25 cellular contexts compared by ENCODE assay signal in genomic region chr6:167566711-167567141, GRCh38.
A peak's percentile ranks its signal among the peaks of the same experiment; 100 is the strongest.
DNase-seq lines count a peak whose midpoint lies in the region; ATAC-seq and TF ChIP-seq lines count a peak whose summit lies in the region.
"Had no signal": no experiment of that assay in that cellular context is flagged by ENCODE, and none has a peak within 500 bp of the region (broad histone marks: within the 10 kb centered on the region; RNA-seq: fewer than 3 reads in every experiment).

No MANE protein-coding gene starts in this region.

- H3K27me3 ChIP-seq in colonic mucosa = no peaks in the 10 kb centered on the region
- H3K27me3 ChIP-seq in neuronal stem cell (ENCODE audit: control insufficient read depth in 3 of 3, insufficient read depth in 3 of 3, low read depth in 1 of 3, low read length in 3 of 3) = no peaks in the 10 kb centered on the region
- H3K27me3 ChIP-seq in upper lobe of right lung = no peaks in the 10 kb centered on the region
- H3K27me3 ChIP-seq in transverse colon = no peaks in the 10 kb centered on the region
- H3K27me3 ChIP-seq: BE2C, brain microvascular endothelial cell had no signal

- TF ChIP-seq EP300 in transverse colon (IDR thresholded peaks at IDR 0.05; ENCODE audit: low read depth) = no peak

- peak overlapping the region; percentile 20 for H3K23ac ChIP-seq in neuronal stem cell (ENCODE audit: low read depth, low read length, poor library complexity)

- peak overlapping the region; percentile 26 for H3K14ac ChIP-seq in neuronal stem cell (ENCODE audit: low read length)

- H3K27ac ChIP-seq in colonic mucosa = no peak overlapping the region
- H3K27ac ChIP-seq in neuronal stem cell (replicated peaks; ENCODE audit: low read length) = no peak overlapping the region
- H3K27ac ChIP-seq in upper lobe of right lung = peak overlapping the region; percentile 36
- no peak overlapping the region for H3K27ac ChIP-seq in transverse colon
- H3K27ac ChIP-seq: brain microvascular endothelial cell, VCaP had no signal

- H3K9me3 ChIP-seq in colonic mucosa (no peaks in the 10 kb centered on the region), neuronal stem cell (replicated peaks in 1 of 2; ENCODE audit: control insufficient read depth in 2 of 2, insufficient read depth in 1 of 2, low read depth in 1 of 2, low read length in 2 of 2) (peaks cover 0 to 4% of the 10 kb centered on the region in 2 donors), upper lobe of right lung (no peaks in the 10 kb centered on the region), transverse colon (no peaks in the 10 kb centered on the region)
- H3K9me3 ChIP-seq: BE2C had no signal

- H3K4ac ChIP-seq in neuronal stem cell (ENCODE audit: low read length) = peak overlapping the region; percentile 84

- H2AFZ ChIP-seq in neuronal stem cell (ENCODE audit: low read length) = no peak overlapping the region

- H3K9ac ChIP-seq in colonic mucosa (ENCODE audit: low read depth in 2 of 2, low read length in 2 of 2) = no peak overlapping the region
- peak overlapping the region; percentile 45 for H3K9ac ChIP-seq in neuronal stem cell (ENCODE audit: low read depth, low read length, poor library complexity)

- no peaks in the 10 kb centered on the region for H3K4me1 ChIP-seq in colonic mucosa
- H3K4me1 ChIP-seq in neuronal stem cell (ENCODE audit: control insufficient read depth in 2 of 2, insufficient read depth in 1 of 2, low read depth in 1 of 2, low read length in 2 of 2) = peaks cover 10 to 13% of the 10 kb centered on the region in 2 donors
- H3K4me1 ChIP-seq in upper lobe of right lung = peaks cover 8% of the 10 kb centered on the region
- H3K4me1 ChIP-seq in transverse colon = no peaks in the 10 kb centered on the region
- H3K4me1 ChIP-seq: BE2C had no signal

- H2BK15ac ChIP-seq in neuronal stem cell (ENCODE audit: low read length) = peak overlapping the region; percentile 78

- peak overlapping the region; percentile 29 for H2BK120ac ChIP-seq in neuronal stem cell (ENCODE audit: low read depth, low read length)

- H3K4me2 ChIP-seq in neuronal stem cell (ENCODE audit: insufficient read depth, low read length, poor library complexity, severe bottlenecking) = no peak overlapping the region

- peak; percentile 41 for ATAC-seq in left ventricle myocardium superior
- peak; percentile 12 for ATAC-seq in upper lobe of right lung
- no peak for ATAC-seq in GM19023 (IDR thresholded peaks at IDR 0.05; ENCODE audit: unreplicated experiment)
- no peak for ATAC-seq in HG02885 (IDR thresholded peaks at IDR 0.05; ENCODE audit: poor library complexity, unreplicated experiment)
- ATAC-seq: PC-3; stimulated activated effector memory CD8-positive, alpha-beta T cell treated with anti-CD3 and anti-CD28 coated beads, Interleukin-12 subunit alpha, Interleukin-12 subunit beta, amount 100 ng/mL, for 72 hours had no signal

- H3K18ac ChIP-seq in neuronal stem cell (ENCODE audit: low read length) = peak overlapping the region; percentile 92

- no peaks in the 10 kb centered on the region for H3K36me3 ChIP-seq in colonic mucosa
- no peaks in the 10 kb centered on the region for H3K36me3 ChIP-seq in neuronal stem cell (replicated peaks in 1 of 2; ENCODE audit: control insufficient read depth in 2 of 2, insufficient read depth in 2 of 2, low read length in 2 of 2)
- no peaks in the 10 kb centered on the region for H3K36me3 ChIP-seq in upper lobe of right lung
- H3K36me3 ChIP-seq in transverse colon = no peaks in the 10 kb centered on the region
- H3K36me3 ChIP-seq: BE2C, brain microvascular endothelial cell had no signal

- no peak overlapping the region for H4K91ac ChIP-seq in neuronal stem cell (ENCODE audit: low read depth, low read length, poor library complexity)

- no peak for TF ChIP-seq POLR2A in transverse colon (IDR thresholded peaks at IDR 0.05)

- no peak overlapping the region for H4K8ac ChIP-seq in neuronal stem cell (ENCODE audit: low read depth, low read length)

- H3K4me3 ChIP-seq in colonic mucosa (no peak overlapping the region), neuronal stem cell (ENCODE audit: low read length in 2 of 2) (no peak overlapping the region), upper lobe of right lung (no peak overlapping the region), transverse colon (no peak overlapping the region)

- no peaks in the 10 kb centered on the region for H3K79me1 ChIP-seq in neuronal stem cell (ENCODE audit: low read depth, low read length)

- peak; percentile 12 for DNase-seq in colonic mucosa
- no peak for DNase-seq in left ventricle myocardium superior
- DNase-seq in neuronal stem cell (ENCODE audit: low spot score) = no peak
- no peak for DNase-seq in upper lobe of right lung
- no peak for DNase-seq in transverse colon
- DNase-seq: ACHN; activated CD4-positive, alpha-beta T cell treated with anti-CD3 and anti-CD28 coated beads for 4 hours; amniotic stem cell; BE2C; brain microvascular endothelial cell; CD8-positive, alpha-beta memory T cell; DMS153; hippocampal formation; midbrain; MM.1S; naive B cell; NCI-H1417 treated with DMSO at 0.1 percent for 48 hours; NCI-H2081; NCI-H524 treated with DMSO at 0.1 percent for 48 hours; NK-92 treated with Interleukin-12 subunit alpha and Interleukin-12 subunit beta, amount 100 ng/mL, for 24 hours had no signal

- in situ Hi-C loops in transverse colon (cut with MboI; ENCODE audit: low pct_ligation_motif_present in 1 of 4, low pct_unique_long_range_greater_than_20kb in 1 of 4, low sequenced_read_pairs in 3 of 4) = no loop called here

- TF ChIP-seq CTCF in colonic mucosa (IDR thresholded peaks at IDR 0.05) (no peak), upper lobe of right lung (IDR thresholded peaks at IDR 0.05) (no peak), transverse colon (IDR thresholded peaks at IDR 0.05) (no peak)

- peak overlapping the region; percentile 97 for H2AK5ac ChIP-seq in neuronal stem cell (ENCODE audit: low read depth, low read length)

- peak overlapping the region; percentile 97 for H2BK12ac ChIP-seq in neuronal stem cell (ENCODE audit: low read length)

- WGBS in neuronal stem cell (ENCODE audit: extremely low coverage in 2 of 2, insufficient read length in 2 of 2, insufficient replicate concordance in 1 of 2), 2 donors = no CpG with 5 or more reads among the region's 13 CpGs
- 84% methylated on average over 6 of the region's 13 CpGs; no CpG with 5 or more reads in 1 of the 2 donors for WGBS in transverse colon (ENCODE audit: low coverage in 1 of 2), 2 donors

- H2BK5ac ChIP-seq in neuronal stem cell (ENCODE audit: low read length) = peak overlapping the region; percentile 7

- intact Hi-C loops in colonic mucosa (cut with DNase I) = no loop called here
- intact Hi-C loops in left ventricle myocardium superior (cut with micrococcal nuclease) = no loop called here
- intact Hi-C loops in upper lobe of right lung (cut with DNase I) = no loop called here
- intact Hi-C loops in transverse colon (cut with DNase I; ENCODE audit: low total_unique reads) = no loop called here

Comparison
In these comparisons a context has a peak if more than half of its experiments do, and no peak if none do; other contexts are left out.
1. ATAC-seq: peak in left ventricle myocardium superior (single experiment) and upper lobe of right lung (single experiment); none in GM19023 (single experiment) and HG02885 (single experiment).